Comparison of ENCODE assay signal across 8 cellular contexts in genomic region chr2:28392297-28393114, GRCh38. TPM values are rescaled to one million over a fixed set of nuclear protein-coding genes. Genes with fewer than 3 reads are reported as not detected.
A peak's percentile ranks its signal among the peaks of the same experiment; 100 is the strongest.
DNase-seq lines count a peak whose midpoint lies in the region; ATAC-seq and TF ChIP-seq lines count a peak whose summit lies in the region.

TSS of gene FOSL2 (plus strand) at chr2:28392858. CDS start at chr2:28393721, 863 bp downstream.

- intact Hi-C loops in spleen (cut with DNase I; ENCODE audit: low total_unique reads) = no loop called here

- TF ChIP-seq CTCF in AG04450 (IDR thresholded peaks at IDR 0.05; ENCODE audit: low read depth, low read length) = peak; percentile 8; the same call in 1 of the 2 replicates
- TF ChIP-seq CTCF in WTC11 (IDR thresholded peaks at IDR 0.05) = no peak
- no peak for TF ChIP-seq CTCF in cardiac fibroblast (IDR thresholded peaks at IDR 0.05; ENCODE audit: low read depth, low read length)
- TF ChIP-seq CTCF in spleen (IDR thresholded peaks at IDR 0.05 in 8 of 11, conservative IDR thresholded peaks at IDR 0.05 in 3 of 11) = peak in 4 of 11 experiments; percentile 10 to 42 (median 25)

- CTCF ChIA-PET in AG04450 (lab: Charles Lee) = interaction anchor here (1.3 to 1.4 kb wide), 2 partner anchors 670 to 709 kb away, joined by 3 to 4 read pairs; no protein-coding TSS in a partner anchor
- CTCF ChIA-PET in WTC11 (lab: Charles Lee) = interaction anchor here (1.0 to 1.3 kb wide), 3 partner anchors 38 to 640 kb away, joined by 3 read pairs; partner anchors contain the start of genes BABAM2 and RBKS

- TF ChIP-seq POLR2A in spleen (IDR thresholded peaks at IDR 0.05) = peak; percentile 86 to 98 (median 95)

- WGBS in spleen, 5 donors = 0 to 2% (median 0%) methylated on average over 47 to 94 of the region's 94 CpGs

- H3K4me1 ChIP-seq in spleen = peaks cover 6 to 76% (median 36%) of the 10 kb centered on the region in 6 donors

- H3K27me3 ChIP-seq in AG04450 (ENCODE audit: control insufficient read depth, insufficient read depth, low read length) (no peaks in the 10 kb centered on the region), spleen (replicated peaks in 1 of 7) (peaks cover 0 to 37% (median 0%) of the 10 kb centered on the region in 7 donors)

- POLR2A ChIA-PET in AG04450 (lab: Yijun Ruan, JAX) (interaction anchor here (0.7 to 2.2 kb wide), 11 partner anchors 10 to 689 kb away, joined by 3 to 12 read pairs (median 4); no protein-coding TSS in a partner anchor), WTC11 (lab: Charles Lee) (interaction anchor here (0.6 to 0.9 kb wide), 2 partner anchors 144 to 640 kb away, joined by 3 read pairs; no protein-coding TSS in a partner anchor)

- peak within 1 kb of the TSS; percentile 99 for H3K27ac ChIP-seq in AG04450 (ENCODE audit: low read depth, low read length)
- peak within 1 kb of the TSS; percentile 96 to 100 (median 98) for H3K27ac ChIP-seq in spleen

- peaks cover 0 to under 1% (median 0%) of the 10 kb centered on the region in 6 donors for H3K36me3 ChIP-seq in spleen

- H3K4me3 ChIP-seq in AG04450 (ENCODE audit: low read depth, low read length) = peak within 1 kb of the TSS; percentile 74
- H3K4me3 ChIP-seq in cardiac fibroblast (replicated peaks in 1 of 2; ENCODE audit: low read depth in 2 of 2, low read length in 2 of 2) = peak within 1 kb of the TSS; percentile 89 to 96
- H3K4me3 ChIP-seq in spleen = peak within 1 kb of the TSS; percentile 64 to 89 (median 70)

- ATAC-seq in GM18909 (IDR thresholded peaks at IDR 0.05; ENCODE audit: poor library complexity, unreplicated experiment) (peak; percentile 76), HG03175 (IDR thresholded peaks at IDR 0.05; ENCODE audit: unreplicated experiment) (peak; percentile 78), WTC11 (peak; percentile 73)

- H3K4me1 Mint-ChIP-seq in WTC11 = peaks cover 14% of the 10 kb centered on the region
- H3K4me1 Mint-ChIP-seq in immature natural killer cell = peaks cover 21 to 23% of the 10 kb centered on the region in 2 donors

- peak; percentile 100 for DNase-seq in AG04450 (ENCODE audit: low read depth, low spot score)
- peak; percentile 92 for DNase-seq in NCI-H2227 treated with DMSO at 0.1 percent for 48 hours (lab: John Stamatoyannopoulos, UW)
- peak; percentile 78 for DNase-seq in WTC11 (ENCODE audit: low spot score)
- peak; percentile 100 for DNase-seq in cardiac fibroblast (ENCODE audit: low read depth in 2 of 2)
- DNase-seq in immature natural killer cell = peak; percentile 97 to 99 (median 99)
- peak; percentile 97 for DNase-seq in spleen

- H3K36me3 Mint-ChIP-seq in WTC11 = no peaks in the 10 kb centered on the region
- H3K36me3 Mint-ChIP-seq in immature natural killer cell = peaks cover 0 to 6% (median 4%) of the 10 kb centered on the region in 3 donors

- H3K4me3 Mint-ChIP-seq in WTC11 (peak within 1 kb of the TSS; percentile 77), immature natural killer cell (peak within 1 kb of the TSS; percentile 88 to 97 (median 94))

- H3K27me3 Mint-ChIP-seq in WTC11 (ENCODE audit: low read depth) = peaks cover 46% of the 10 kb centered on the region
- peaks cover 25 to 39% (median 32%) of the 10 kb centered on the region in 3 donors for H3K27me3 Mint-ChIP-seq in immature natural killer cell (ENCODE audit: low read depth in 3 of 3)

- H3K9me3 Mint-ChIP-seq in WTC11 (no peaks in the 10 kb centered on the region), immature natural killer cell (peaks cover 0 to 6% (median 0%) of the 10 kb centered on the region in 6 donors)

- H3K27ac Mint-ChIP-seq in WTC11 = peak within 1 kb of the TSS; percentile 99
- H3K27ac Mint-ChIP-seq in immature natural killer cell = peak within 1 kb of the TSS in 5 of 6 donors; percentile 99 to 100 (median 99)

- H3K9me3 ChIP-seq in AG04450 (ENCODE audit: control insufficient read depth, insufficient read depth, low read length) (no peaks in the 10 kb centered on the region; the same call in 1 of the 2 replicates), spleen (no peaks in the 10 kb centered on the region)

TF ChIP-seq in WTC11, 78 proteins besides CTCF, POLR2A, EP300 and RAD21 (continues in another document):
- TF ChIP-seq GABPB1 (CRISPR knock-in tag; IDR thresholded peaks at IDR 0.05) (peak; percentile 86), SP1 (CRISPR knock-in tag; conservative IDR thresholded peaks at IDR 0.05) (peak; percentile 82), ETV6 (CRISPR knock-in tag; IDR thresholded peaks at IDR 0.05) (0 out of 2 replicates have a peak, but pooled peaks have one; percentile 59), TP53 (CRISPR knock-in tag; IDR thresholded peaks at IDR 0.05) (peak; percentile 61; the same call in 1 of the 2 replicates), ATF3 (CRISPR knock-in tag; conservative IDR thresholded peaks at IDR 0.05) (peak; percentile 31; the same call in 1 of the 2 replicates), CREM (CRISPR knock-in tag; IDR thresholded peaks at IDR 0.05) (no peak), MYBL2 (CRISPR knock-in tag; IDR thresholded peaks at IDR 0.05) (peak; percentile 44; the same call in 1 of the 2 replicates), ZNF219 (CRISPR knock-in tag; IDR thresholded peaks at IDR 0.05; ENCODE audit: borderline replicate concordance) (no peak), TEAD1 (CRISPR knock-in tag; IDR thresholded peaks at IDR 0.05) (peak; percentile 77; the same call in 1 of the 2 replicates), ZBTB21 (CRISPR knock-in tag; IDR thresholded peaks at IDR 0.05; ENCODE audit: borderline replicate concordance) (peak; percentile 72; the same call in 1 of the 2 replicates), FOXK1 (CRISPR knock-in tag; IDR thresholded peaks at IDR 0.05) (peak; percentile 86; the same call in 1 of the 2 replicates)
- TF ChIP-seq, protein P1, sequence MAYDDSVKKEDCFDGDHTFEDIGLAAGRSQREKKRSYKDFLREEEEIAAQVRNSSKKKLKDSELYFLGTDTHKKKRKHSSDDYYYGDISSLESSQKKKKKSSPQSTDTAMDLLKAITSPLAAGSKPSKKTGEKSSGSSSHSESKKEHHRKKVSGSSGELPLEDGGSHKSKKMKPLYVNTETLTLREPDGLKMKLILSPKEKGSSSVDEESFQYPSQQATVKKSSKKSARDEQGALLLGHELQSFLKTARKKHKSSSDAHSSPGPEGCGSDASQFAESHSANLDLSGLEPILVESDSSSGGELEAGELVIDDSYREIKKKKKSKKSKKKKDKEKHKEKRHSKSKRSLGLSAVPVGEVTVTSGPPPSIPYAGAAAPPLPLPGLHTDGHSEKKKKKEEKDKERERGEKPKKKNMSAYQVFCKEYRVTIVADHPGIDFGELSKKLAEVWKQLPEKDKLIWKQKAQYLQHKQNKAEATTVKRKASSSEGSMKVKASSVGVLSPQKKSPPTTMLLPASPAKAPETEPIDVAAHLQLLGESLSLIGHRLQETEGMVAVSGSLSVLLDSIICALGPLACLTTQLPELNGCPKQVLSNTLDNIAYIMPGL (CRISPR knock-in tag; IDR thresholded peaks at IDR 0.05) = peak; percentile 39; the same call in 1 of the 2 replicates
- TF ChIP-seq, protein P2, sequence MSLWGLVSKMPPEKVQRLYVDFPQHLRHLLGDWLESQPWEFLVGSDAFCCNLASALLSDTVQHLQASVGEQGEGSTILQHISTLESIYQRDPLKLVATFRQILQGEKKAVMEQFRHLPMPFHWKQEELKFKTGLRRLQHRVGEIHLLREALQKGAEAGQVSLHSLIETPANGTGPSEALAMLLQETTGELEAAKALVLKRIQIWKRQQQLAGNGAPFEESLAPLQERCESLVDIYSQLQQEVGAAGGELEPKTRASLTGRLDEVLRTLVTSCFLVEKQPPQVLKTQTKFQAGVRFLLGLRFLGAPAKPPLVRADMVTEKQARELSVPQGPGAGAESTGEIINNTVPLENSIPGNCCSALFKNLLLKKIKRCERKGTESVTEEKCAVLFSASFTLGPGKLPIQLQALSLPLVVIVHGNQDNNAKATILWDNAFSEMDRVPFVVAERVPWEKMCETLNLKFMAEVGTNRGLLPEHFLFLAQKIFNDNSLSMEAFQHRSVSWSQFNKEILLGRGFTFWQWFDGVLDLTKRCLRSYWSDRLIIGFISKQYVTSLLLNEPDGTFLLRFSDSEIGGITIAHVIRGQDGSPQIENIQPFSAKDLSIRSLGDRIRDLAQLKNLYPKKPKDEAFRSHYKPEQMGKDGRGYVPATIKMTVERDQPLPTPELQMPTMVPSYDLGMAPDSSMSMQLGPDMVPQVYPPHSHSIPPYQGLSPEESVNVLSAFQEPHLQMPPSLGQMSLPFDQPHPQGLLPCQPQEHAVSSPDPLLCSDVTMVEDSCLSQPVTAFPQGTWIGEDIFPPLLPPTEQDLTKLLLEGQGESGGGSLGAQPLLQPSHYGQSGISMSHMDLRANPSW (CRISPR knock-in tag; conservative IDR thresholded peaks at IDR 0.05; ENCODE audit: low read depth) = no peak
- TF ChIP-seq, protein P3, sequence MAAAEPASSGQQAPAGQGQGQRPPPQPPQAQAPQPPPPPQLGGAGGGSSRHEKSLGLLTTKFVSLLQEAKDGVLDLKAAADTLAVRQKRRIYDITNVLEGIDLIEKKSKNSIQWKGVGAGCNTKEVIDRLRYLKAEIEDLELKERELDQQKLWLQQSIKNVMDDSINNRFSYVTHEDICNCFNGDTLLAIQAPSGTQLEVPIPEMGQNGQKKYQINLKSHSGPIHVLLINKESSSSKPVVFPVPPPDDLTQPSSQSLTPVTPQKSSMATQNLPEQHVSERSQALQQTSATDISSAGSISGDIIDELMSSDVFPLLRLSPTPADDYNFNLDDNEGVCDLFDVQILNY (CRISPR knock-in tag; IDR thresholded peaks at IDR 0.05) = peak; percentile 63; the same call in 1 of the 2 replicates

RNA-seq across cellular contexts. Expression of gene FOSL2, which starts in this region (rescaled TPM):
- 45.3 and 50.3 TPM in 2 replicates for polyA plus RNA-seq in AG04450 (2011; rRNA removed)
- 105 and 117 TPM in 2 replicates for polyA minus RNA-seq in AG04450 (2011; rRNA and poly(A)+ RNA removed)
- total RNA-seq in WTC11 (2021) = 3.9 to 4.5 TPM (median 4.0 TPM) in 3 replicates
- polyA plus RNA-seq in immature natural killer cell = 10 to 100 TPM; 27.2 to 54.3 (median 28.7) TPM
- 100 to 1,000 TPM in 3 of 7 donors, 10 to 100 TPM in 4; 53.0 to 134 (median 97.1) TPM for total RNA-seq in spleen
- polyA plus RNA-seq in spleen = 10 to 100 TPM in 1 of 3 donors, 1 to 10 TPM in 2; 3.2 to 14.8 (median 4.7) TPM

Comparison
In these comparisons a context has a peak if more than half of its experiments do, and no peak if none do; other contexts are left out.
1. Peak in every context shown above with its lines: DNase-seq, ATAC-seq, H3K4me3 ChIP-seq and H3K27ac ChIP-seq.